29 cellular contexts compared by ENCODE assay signal in the genomic region with DNA sequence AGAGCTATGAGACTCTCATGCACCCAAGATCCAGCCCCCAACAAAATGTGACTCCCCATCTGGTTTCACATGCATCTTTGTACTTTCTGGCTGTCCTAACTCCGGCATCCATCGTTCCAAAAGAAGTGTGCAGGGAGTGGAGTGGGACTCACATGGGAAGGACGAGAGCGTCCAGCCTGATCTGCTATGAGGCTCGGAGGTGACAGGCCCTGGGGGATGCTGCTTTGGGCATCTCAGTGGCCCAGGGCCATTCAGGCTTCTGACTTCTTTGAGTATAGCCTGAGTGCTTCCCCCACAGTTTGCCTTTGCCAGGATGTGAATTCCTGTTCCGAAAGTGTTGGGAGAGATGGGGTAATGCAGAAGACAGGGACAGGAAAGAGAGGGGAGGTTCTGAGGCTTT.
"Had no signal": no experiment of that assay in that cellular context is flagged by ENCODE, and none has a peak within 500 bp of the region (broad histone marks: within the 10 kb centered on the region; RNA-seq: fewer than 3 reads in every experiment).

No MANE protein-coding gene starts in this region.

- H3K4me3 ChIP-seq: adrenal gland, body of pancreas, breast epithelium, Peyer's patch had no signal

- ATAC-seq: activated CD8-positive, alpha-beta T cell treated with anti-CD3 and anti-CD28 coated beads, Interleukin-2, amount 10 ng/mL, durations not matched to agents 7 days and 5 days; body of pancreas; PC-3; Right ventricle myocardium inferior had no signal

- DNase-seq: activated CD4-positive, alpha-beta T cell treated with anti-CD3 and anti-CD28 coated beads, Interleukin-2, amount 10 ng/mL, durations not matched to agents 24 days and 14 days; activated CD4-positive, alpha-beta T cell treated with anti-CD3 and anti-CD28 coated beads, Interleukin-2, amount 50 U/mL, for 4 hours; activated CD8-positive, alpha-beta T cell treated with anti-CD3 and anti-CD28 coated beads, Interleukin-2, amount 10 ng/mL, durations not matched to agents 7 days and 5 days; activated gamma-delta T cell; activated naive CD4-positive, alpha-beta T cell treated with Interleukin-2 at 50 U/mL for 16 hours; activated naive CD8-positive, alpha-beta T cell treated with anti-CD3 and anti-CD28 coated beads, Interleukin-2, amount 10 ng/mL, durations not matched to agents 7 days and 5 days; activated T-cell treated with anti-CD3 and anti-CD28 coated beads, Interleukin-2, amount 50 U/mL, for 24 hours; body of pancreas; caudate nucleus; Karpas-422; KBM-7; NCI-H1105 treated with DMSO at 0.1 percent for 48 hours; NCI-H1436; NCI-H1694; NCI-H1930; NCI-H2081 treated with DMSO at 0.1 percent for 48 hours; NCI-H345; NCI-H526; NCI-H748 treated with DMSO at 0.1 percent for 48 hours; NK-92 treated with Interleukin-12 subunit alpha and Interleukin-12 subunit beta, amount 100 ng/mL, for 24 hours; PC-3; Peyer's patch; SW 1271; T1000; WERI-Rb-1 had no signal

- H3K27me3 ChIP-seq: adrenal gland, body of pancreas, breast epithelium, Peyer's patch had no signal

- H3K9me3 ChIP-seq: adrenal gland, body of pancreas, Peyer's patch had no signal

- H3K36me3 ChIP-seq: adrenal gland, breast epithelium, Peyer's patch, WERI-Rb-1 had no signal

- H3K4me1 ChIP-seq: adrenal gland, body of pancreas, breast epithelium, Peyer's patch had no signal

- H3K27ac ChIP-seq: adrenal gland, body of pancreas, breast epithelium, Peyer's patch, RWPE1, WERI-Rb-1 had no signal
